19 cellular contexts compared by ENCODE assay signal in genomic region chr3:60229502-60229901, GRCh38.
DNase-seq lines count a peak whose midpoint lies in the region; ATAC-seq and TF ChIP-seq lines count a peak whose summit lies in the region.
"Had no signal": no experiment of that assay in that cellular context is flagged by ENCODE, and none has a peak within 500 bp of the region (broad histone marks: within the 10 kb centered on the region; RNA-seq: fewer than 3 reads in every experiment).

No MANE protein-coding gene starts in this region.

- H3K27ac ChIP-seq in OCI-LY3 (ENCODE audit: low read length) (no peak overlapping the region), left lung (no peak overlapping the region), WERI-Rb-1 (no peak overlapping the region)
- H3K27ac ChIP-seq: BLaER1 treated with 17β-estradiol and CSF1 and Interleukin-3, amounts not matched to agents 10 nM and 100 nM; C4-2B had no signal

- H3K27ac Mint-ChIP-seq in activated T-helper 1 cell treated with anti-CD3 and anti-CD28 coated beads, Interleukin-12 subunit alpha, Interleukin-12 subunit beta, Interleukin-2, Interleukin-4 antibody, amounts not matched to agents 30 ng/mL and 10 ng/mL and 1 ng/mL, durations not matched to agents 14 hours and 24 hours and 36 hours: peak overlapping the region; percentile 38
- H3K27ac Mint-ChIP-seq in natural killer cell: no peak overlapping the region
- peak overlapping the region; percentile 69 for H3K27ac Mint-ChIP-seq in stimulated activated memory B cell treated with anti-CD40 and anti-IgM and Interleukin-4, amounts not matched to agents 10 μg/mL and 1 μg/mL and 100 μg/mL, for 72 hours
- H3K27ac Mint-ChIP-seq: B cell; CD4-positive, alpha-beta T cell; CD8-positive, alpha-beta T cell had no signal

- H3K27me3 ChIP-seq in OCI-LY3 (ENCODE audit: low read depth, low read length) (peaks cover 10% of the 10 kb centered on the region), left lung (no peaks in the 10 kb centered on the region), WERI-Rb-1 (ENCODE audit: insufficient read depth, low read depth, severe bottlenecking) (no peaks in the 10 kb centered on the region)
- H3K27me3 ChIP-seq: BLaER1 treated with 17β-estradiol and CSF1 and Interleukin-3, amounts not matched to agents 10 nM and 100 nM had no signal

- 0 out of 2 replicates have a peak, but pooled peaks cover 4% of the 10 kb centered on the region for H4K20me1 ChIP-seq in OCI-LY3 (ENCODE audit: insufficient read depth, low read length)
- H4K20me1 ChIP-seq: BLaER1 treated with 17β-estradiol and CSF1 and Interleukin-3, amounts not matched to agents 10 nM and 100 nM had no signal

- ATAC-seq in natural killer cell: peak in 2 of 3 donors; percentile 21 to 38
- no peak for ATAC-seq in stimulated activated memory B cell treated with anti-CD40 and anti-IgM and Interleukin-4, amounts not matched to agents 10 μg/mL and 1 μg/mL and 100 μg/mL, for 72 hours
- no peak for ATAC-seq in left lung
- ATAC-seq: CD8-positive, alpha-beta T cell had no signal

- intact Hi-C loops in activated T-helper 1 cell treated with anti-CD3 and anti-CD28 coated beads, Interleukin-12 subunit alpha, Interleukin-12 subunit beta, Interleukin-2, Interleukin-4 antibody, amounts not matched to agents 30 ng/mL and 10 ng/mL and 1 ng/mL, durations not matched to agents 14 hours and 24 hours and 36 hours (cut with micrococcal nuclease): loop anchor here (2.0 kb wide), 1 partner anchor 37 kb away; no protein-coding TSS in a partner anchor
- intact Hi-C loops in natural killer cell (cut with micrococcal nuclease): no loop called here
- intact Hi-C loops in left lung (cut with DNase I): no loop called here

- H3K4me3 ChIP-seq in OCI-LY3 (ENCODE audit: low read length) (no peak overlapping the region), left lung (no peak overlapping the region), WERI-Rb-1 (ENCODE audit: low read depth, low read length) (no peak overlapping the region)
- H3K4me3 ChIP-seq: BLaER1 treated with 17β-estradiol and CSF1 and Interleukin-3, amounts not matched to agents 10 nM and 100 nM had no signal

- peaks cover 2% of the 10 kb centered on the region for H3K36me3 Mint-ChIP-seq in activated T-helper 1 cell treated with anti-CD3 and anti-CD28 coated beads, Interleukin-12 subunit alpha, Interleukin-12 subunit beta, Interleukin-2, Interleukin-4 antibody, amounts not matched to agents 30 ng/mL and 10 ng/mL and 1 ng/mL, durations not matched to agents 14 hours and 24 hours and 36 hours (ENCODE audit: low read depth)
- H3K36me3 Mint-ChIP-seq in natural killer cell: no peaks in the 10 kb centered on the region
- no peaks in the 10 kb centered on the region for H3K36me3 Mint-ChIP-seq in stimulated activated memory B cell treated with anti-CD40 and anti-IgM and Interleukin-4, amounts not matched to agents 10 μg/mL and 1 μg/mL and 100 μg/mL, for 72 hours
- H3K36me3 Mint-ChIP-seq: CD8-positive, alpha-beta T cell had no signal

- no peak overlapping the region for H3K4me3 Mint-ChIP-seq in activated T-helper 1 cell treated with anti-CD3 and anti-CD28 coated beads, Interleukin-12 subunit alpha, Interleukin-12 subunit beta, Interleukin-2, Interleukin-4 antibody, amounts not matched to agents 30 ng/mL and 10 ng/mL and 1 ng/mL, durations not matched to agents 14 hours and 24 hours and 36 hours
- no peak overlapping the region for H3K4me3 Mint-ChIP-seq in natural killer cell
- no peak overlapping the region for H3K4me3 Mint-ChIP-seq in stimulated activated memory B cell treated with anti-CD40 and anti-IgM and Interleukin-4, amounts not matched to agents 10 μg/mL and 1 μg/mL and 100 μg/mL, for 72 hours
- H3K4me3 Mint-ChIP-seq: B cell; CD4-positive, alpha-beta T cell; CD8-positive, alpha-beta T cell had no signal

- no peaks in the 10 kb centered on the region for H3K27me3 Mint-ChIP-seq in activated T-helper 1 cell treated with anti-CD3 and anti-CD28 coated beads, Interleukin-12 subunit alpha, Interleukin-12 subunit beta, Interleukin-2, Interleukin-4 antibody, amounts not matched to agents 30 ng/mL and 10 ng/mL and 1 ng/mL, durations not matched to agents 14 hours and 24 hours and 36 hours (ENCODE audit: insufficient read depth)
- no peaks in the 10 kb centered on the region for H3K27me3 Mint-ChIP-seq in natural killer cell (ENCODE audit: low read depth in 2 of 2)
- H3K27me3 Mint-ChIP-seq in stimulated activated memory B cell treated with anti-CD40 and anti-IgM and Interleukin-4, amounts not matched to agents 10 μg/mL and 1 μg/mL and 100 μg/mL, for 72 hours: no peaks in the 10 kb centered on the region
- H3K27me3 Mint-ChIP-seq: B cell; CD4-positive, alpha-beta T cell had no signal

- peak overlapping the region; percentile 9 for H3K4me2 ChIP-seq in OCI-LY3 (ENCODE audit: low read length)
- H3K4me2 ChIP-seq: BLaER1 treated with 17β-estradiol and CSF1 and Interleukin-3, amounts not matched to agents 10 nM and 100 nM had no signal

- H3K36me3 ChIP-seq in OCI-LY3 (replicated peaks; ENCODE audit: low read depth, low read length) (no peaks in the 10 kb centered on the region), left lung (no peaks in the 10 kb centered on the region), WERI-Rb-1 (no peaks in the 10 kb centered on the region)
- H3K36me3 ChIP-seq: BLaER1 treated with 17β-estradiol and CSF1 and Interleukin-3, amounts not matched to agents 10 nM and 100 nM had no signal

- H3K9me3 ChIP-seq in OCI-LY3 (ENCODE audit: insufficient read depth, low read length) (no peaks in the 10 kb centered on the region), left lung (no peaks in the 10 kb centered on the region), WERI-Rb-1 (ENCODE audit: severe bottlenecking) (no peaks in the 10 kb centered on the region)
- H3K9me3 ChIP-seq: Caco-2 had no signal

- H3K9me3 Mint-ChIP-seq in activated T-helper 1 cell treated with anti-CD3 and anti-CD28 coated beads, Interleukin-12 subunit alpha, Interleukin-12 subunit beta, Interleukin-2, Interleukin-4 antibody, amounts not matched to agents 30 ng/mL and 10 ng/mL and 1 ng/mL, durations not matched to agents 14 hours and 24 hours and 36 hours: peaks cover 22% of the 10 kb centered on the region
- no peaks in the 10 kb centered on the region for H3K9me3 Mint-ChIP-seq in natural killer cell
- peaks cover 4% of the 10 kb centered on the region for H3K9me3 Mint-ChIP-seq in stimulated activated memory B cell treated with anti-CD40 and anti-IgM and Interleukin-4, amounts not matched to agents 10 μg/mL and 1 μg/mL and 100 μg/mL, for 72 hours
- H3K9me3 Mint-ChIP-seq: CD4-positive, alpha-beta T cell had no signal

- DNase-seq in activated T-helper 1 cell treated with anti-CD3 and anti-CD28 coated beads, Interleukin-12 subunit alpha, Interleukin-12 subunit beta, Interleukin-2, Interleukin-4 antibody, amounts not matched to agents 30 ng/mL and 10 ng/mL and 1 ng/mL, durations not matched to agents 14 hours and 24 hours and 36 hours (ENCODE audit: low spot score): no peak
- no peak for DNase-seq in natural killer cell
- no peak for DNase-seq in mesenteric fat pad (ENCODE audit: low spot score)
- DNase-seq in left lung: no peak
- DNase-seq in WERI-Rb-1: no peak
- DNase-seq in retina: no peak
- DNase-seq: 8988T; ACHN; AML-193; Caco-2; Calu3; CD4-positive, alpha-beta T cell; CD8-positive, alpha-beta T cell; DMS79 treated with DMSO at 0.1 percent for 48 hours had no signal

- no peak overlapping the region for H3K9ac ChIP-seq in OCI-LY3 (ENCODE audit: low read length)
- H3K9ac ChIP-seq: BLaER1 treated with 17β-estradiol and CSF1 and Interleukin-3, amounts not matched to agents 10 nM and 100 nM had no signal

- peaks cover 45% of the 10 kb centered on the region for H3K4me1 ChIP-seq in OCI-LY3 (ENCODE audit: low read length)
- no peaks in the 10 kb centered on the region for H3K4me1 ChIP-seq in left lung
- H3K4me1 ChIP-seq: Caco-2 had no signal

- TF ChIP-seq CTCF in OCI-LY3 (IDR thresholded peaks at IDR 0.05; ENCODE audit: low read depth, low read length): no peak
- TF ChIP-seq CTCF in natural killer cell (IDR thresholded peaks at IDR 0.05): no peak
- TF ChIP-seq CTCF in left lung (IDR thresholded peaks at IDR 0.05): no peak
- TF ChIP-seq CTCF in WERI-Rb-1 (IDR thresholded peaks at IDR 0.05; ENCODE audit: low read depth, low read length): no peak

- H3K79me2 ChIP-seq in OCI-LY3 (ENCODE audit: low read length): no peaks in the 10 kb centered on the region

- H3K4me1 Mint-ChIP-seq in activated T-helper 1 cell treated with anti-CD3 and anti-CD28 coated beads, Interleukin-12 subunit alpha, Interleukin-12 subunit beta, Interleukin-2, Interleukin-4 antibody, amounts not matched to agents 30 ng/mL and 10 ng/mL and 1 ng/mL, durations not matched to agents 14 hours and 24 hours and 36 hours (ENCODE audit: low read depth): no peaks in the 10 kb centered on the region
- peaks cover 16 to 18% of the 10 kb centered on the region in 2 donors for H3K4me1 Mint-ChIP-seq in natural killer cell
- peaks cover 35% of the 10 kb centered on the region for H3K4me1 Mint-ChIP-seq in stimulated activated memory B cell treated with anti-CD40 and anti-IgM and Interleukin-4, amounts not matched to agents 10 μg/mL and 1 μg/mL and 100 μg/mL, for 72 hours

- no peak overlapping the region for H2AFZ ChIP-seq in OCI-LY3 (ENCODE audit: low read depth, low read length)

Comparison
In these comparisons a context has a peak if more than half of its experiments do, and no peak if none do; other contexts are left out.
1. H3K27ac Mint-ChIP-seq: peak in activated T-helper 1 cell treated with anti-CD3 and anti-CD28 coated beads, Interleukin-12 subunit alpha, Interleukin-12 subunit beta, Interleukin-2, Interleukin-4 antibody, amounts not matched to agents 30 ng/mL and 10 ng/mL and 1 ng/mL, durations not matched to agents 14 hours and 24 hours and 36 hours (single experiment) and stimulated activated memory B cell treated with anti-CD40 and anti-IgM and Interleukin-4, amounts not matched to agents 10 μg/mL and 1 μg/mL and 100 μg/mL, for 72 hours (single experiment); none in natural killer cell (0 of 2).
2. ATAC-seq: peak in natural killer cell (2 of 3); none in stimulated activated memory B cell treated with anti-CD40 and anti-IgM and Interleukin-4, amounts not matched to agents 10 μg/mL and 1 μg/mL and 100 μg/mL, for 72 hours (single experiment) and left lung (single experiment).